ENCODE assay signal across 1 cellular context in the genomic region with DNA sequence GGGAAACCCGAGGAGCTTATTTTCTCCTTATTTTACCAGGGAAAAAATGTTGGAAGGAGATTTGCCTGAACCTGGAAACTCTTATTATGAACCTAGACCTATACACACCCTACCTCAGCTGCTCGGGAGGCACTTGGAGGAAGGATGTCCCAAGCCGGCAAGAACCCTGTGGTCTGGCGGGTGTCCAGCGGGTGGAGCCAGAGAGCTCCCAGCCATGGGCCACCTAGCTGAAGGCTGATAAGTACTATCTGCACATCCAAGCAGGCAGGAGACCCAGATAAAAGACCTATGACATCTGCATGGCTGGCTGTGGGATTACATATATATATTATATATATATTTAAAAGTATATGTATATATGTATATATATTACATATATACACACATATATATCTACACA.
TF ChIP-seq lines count a peak whose summit lies in the region.

No MANE protein-coding gene starts in this region.

TF ChIP-seq in GM23338, 12 proteins besides CTCF, POLR2A, EP300 and RAD21 (continued from another document):
- TF ChIP-seq, protein P1, sequence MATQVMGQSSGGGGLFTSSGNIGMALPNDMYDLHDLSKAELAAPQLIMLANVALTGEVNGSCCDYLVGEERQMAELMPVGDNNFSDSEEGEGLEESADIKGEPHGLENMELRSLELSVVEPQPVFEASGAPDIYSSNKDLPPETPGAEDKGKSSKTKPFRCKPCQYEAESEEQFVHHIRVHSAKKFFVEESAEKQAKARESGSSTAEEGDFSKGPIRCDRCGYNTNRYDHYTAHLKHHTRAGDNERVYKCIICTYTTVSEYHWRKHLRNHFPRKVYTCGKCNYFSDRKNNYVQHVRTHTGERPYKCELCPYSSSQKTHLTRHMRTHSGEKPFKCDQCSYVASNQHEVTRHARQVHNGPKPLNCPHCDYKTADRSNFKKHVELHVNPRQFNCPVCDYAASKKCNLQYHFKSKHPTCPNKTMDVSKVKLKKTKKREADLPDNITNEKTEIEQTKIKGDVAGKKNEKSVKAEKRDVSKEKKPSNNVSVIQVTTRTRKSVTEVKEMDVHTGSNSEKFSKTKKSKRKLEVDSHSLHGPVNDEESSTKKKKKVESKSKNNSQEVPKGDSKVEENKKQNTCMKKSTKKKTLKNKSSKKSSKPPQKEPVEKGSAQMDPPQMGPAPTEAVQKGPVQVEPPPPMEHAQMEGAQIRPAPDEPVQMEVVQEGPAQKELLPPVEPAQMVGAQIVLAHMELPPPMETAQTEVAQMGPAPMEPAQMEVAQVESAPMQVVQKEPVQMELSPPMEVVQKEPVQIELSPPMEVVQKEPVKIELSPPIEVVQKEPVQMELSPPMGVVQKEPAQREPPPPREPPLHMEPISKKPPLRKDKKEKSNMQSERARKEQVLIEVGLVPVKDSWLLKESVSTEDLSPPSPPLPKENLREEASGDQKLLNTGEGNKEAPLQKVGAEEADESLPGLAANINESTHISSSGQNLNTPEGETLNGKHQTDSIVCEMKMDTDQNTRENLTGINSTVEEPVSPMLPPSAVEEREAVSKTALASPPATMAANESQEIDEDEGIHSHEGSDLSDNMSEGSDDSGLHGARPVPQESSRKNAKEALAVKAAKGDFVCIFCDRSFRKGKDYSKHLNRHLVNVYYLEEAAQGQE (IDR thresholded peaks at IDR 0.05; ENCODE audit: unreplicated experiment): no peak
- TF ChIP-seq JUNB (IDR thresholded peaks at IDR 0.05; ENCODE audit: unreplicated experiment): no peak
- TF ChIP-seq, protein P2, sequence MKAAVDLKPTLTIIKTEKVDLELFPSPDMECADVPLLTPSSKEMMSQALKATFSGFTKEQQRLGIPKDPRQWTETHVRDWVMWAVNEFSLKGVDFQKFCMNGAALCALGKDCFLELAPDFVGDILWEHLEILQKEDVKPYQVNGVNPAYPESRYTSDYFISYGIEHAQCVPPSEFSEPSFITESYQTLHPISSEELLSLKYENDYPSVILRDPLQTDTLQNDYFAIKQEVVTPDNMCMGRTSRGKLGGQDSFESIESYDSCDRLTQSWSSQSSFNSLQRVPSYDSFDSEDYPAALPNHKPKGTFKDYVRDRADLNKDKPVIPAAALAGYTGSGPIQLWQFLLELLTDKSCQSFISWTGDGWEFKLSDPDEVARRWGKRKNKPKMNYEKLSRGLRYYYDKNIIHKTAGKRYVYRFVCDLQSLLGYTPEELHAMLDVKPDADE (IDR thresholded peaks at IDR 0.05): no peak
- TF ChIP-seq EZH2 (IDR thresholded peaks at IDR 0.05; ENCODE audit: low read depth, unreplicated experiment): no peak
- no peak for TF ChIP-seq ZNF331 (CRISPR knock-in tag; IDR thresholded peaks at IDR 0.05; ENCODE audit: low read depth)
- no peak for TF ChIP-seq EZH2phosphoT487 (IDR thresholded peaks at IDR 0.05; ENCODE audit: unreplicated experiment)
- TF ChIP-seq POLR2AphosphoS5 (IDR thresholded peaks at IDR 0.05; ENCODE audit: low read depth): no peak
